In the genomic region with DNA sequence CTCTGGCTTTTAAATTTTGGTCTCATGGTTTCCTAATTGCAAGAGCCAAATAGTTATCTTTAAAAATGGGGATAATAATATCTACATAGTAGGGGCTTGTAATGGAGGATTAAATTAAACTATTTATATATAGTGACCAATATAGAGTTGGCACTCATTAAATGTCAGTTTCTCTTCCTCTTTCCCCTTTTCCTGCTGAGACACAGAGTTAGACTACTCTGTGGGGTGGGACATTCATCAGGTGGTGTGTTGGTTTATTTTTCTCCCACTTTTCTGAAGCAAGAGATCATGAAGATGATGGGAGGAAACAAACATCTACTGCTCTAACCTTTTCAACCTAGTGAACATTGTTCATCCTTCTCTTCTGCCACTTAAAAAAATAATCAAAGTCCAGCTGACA, we compare ENCODE assay signal across 1 cellular context.
TF ChIP-seq lines count a peak whose summit lies in the region.

No MANE protein-coding gene starts in this region.

TF ChIP-seq in GM12878, 131 proteins besides CTCF, POLR2A, EP300 and RAD21 (continued from another document and continues in another):
- TF ChIP-seq, protein P1, sequence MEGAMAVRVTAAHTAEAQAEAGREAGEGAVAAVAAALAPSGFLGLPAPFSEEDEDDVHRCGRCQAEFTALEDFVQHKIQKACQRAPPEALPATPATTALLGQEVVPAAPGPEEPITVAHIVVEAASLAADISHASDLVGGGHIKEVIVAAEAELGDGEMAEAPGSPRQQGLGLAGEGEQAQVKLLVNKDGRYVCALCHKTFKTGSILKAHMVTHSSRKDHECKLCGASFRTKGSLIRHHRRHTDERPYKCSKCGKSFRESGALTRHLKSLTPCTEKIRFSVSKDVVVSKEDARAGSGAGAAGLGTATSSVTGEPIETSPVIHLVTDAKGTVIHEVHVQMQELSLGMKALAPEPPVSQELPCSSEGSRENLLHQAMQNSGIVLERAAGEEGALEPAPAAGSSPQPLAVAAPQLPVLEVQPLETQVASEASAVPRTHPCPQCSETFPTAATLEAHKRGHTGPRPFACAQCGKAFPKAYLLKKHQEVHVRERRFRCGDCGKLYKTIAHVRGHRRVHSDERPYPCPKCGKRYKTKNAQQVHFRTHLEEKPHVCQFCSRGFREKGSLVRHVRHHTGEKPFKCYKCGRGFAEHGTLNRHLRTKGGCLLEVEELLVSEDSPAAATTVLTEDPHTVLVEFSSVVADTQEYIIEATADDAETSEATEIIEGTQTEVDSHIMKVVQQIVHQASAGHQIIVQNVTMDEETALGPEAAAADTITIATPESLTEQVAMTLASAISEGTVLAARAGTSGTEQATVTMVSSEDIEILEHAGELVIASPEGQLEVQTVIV (IDR thresholded peaks at IDR 0.05; ENCODE audit: borderline replicate concordance, partially characterized antibody): no peak
- TF ChIP-seq IKZF2 (IDR thresholded peaks at IDR 0.05) (peak; percentile 50 to 77), MYB (IDR thresholded peaks at IDR 0.05; ENCODE audit: borderline replicate concordance, low read depth, low read length) (no peak), RAD51 (IDR thresholded peaks at IDR 0.05) (peak; percentile 44; the same call in 1 of the 2 replicates), NFYA (IDR thresholded peaks at IDR 0.05; ENCODE audit: borderline replicate concordance, low read depth, low read length) (no peak), MXI1 (IDR thresholded peaks at IDR 0.05; ENCODE audit: low read depth, low read length) (no peak), HDAC6 (IDR thresholded peaks at IDR 0.05; ENCODE audit: unreplicated experiment) (no peak), FOXK2 (IDR thresholded peaks at IDR 0.05) (no peak), CREB1 (IDR thresholded peaks at IDR 0.05; ENCODE audit: low read depth) (no peak), NFIC (IDR thresholded peaks at IDR 0.05; ENCODE audit: low read depth, low read length) (0 out of 2 replicates have a peak, but pooled peaks have one; percentile 8), RB1 (IDR thresholded peaks at IDR 0.05; ENCODE audit: borderline replicate concordance) (no peak), TAF1 (IDR thresholded peaks at IDR 0.05; ENCODE audit: borderline replicate concordance, low read depth, low read length) (no peak), DPF2 (IDR thresholded peaks at IDR 0.05) (peak; percentile 21; the same call in 1 of the 2 replicates), RUNX3 (IDR thresholded peaks at IDR 0.05; ENCODE audit: low read length) (peak; percentile 13; the same call in 1 of the 2 replicates), YY1 (IDR thresholded peaks at IDR 0.05; ENCODE audit: low read depth, low read length) (no peak), BHLHE40 (IDR thresholded peaks at IDR 0.05; ENCODE audit: borderline replicate concordance in 1 of 2, low read depth in 2 of 2, low read length in 1 of 2) (0 out of 4 replicates have a peak, but pooled peaks of 1 of the 2 experiments have one; percentile 6), PAX5 (IDR thresholded peaks at IDR 0.05; ENCODE audit: borderline replicate concordance, low read depth, low read length) (no peak), PAX8 (IDR thresholded peaks at IDR 0.05) (no peak), MTA2 (IDR thresholded peaks at IDR 0.05; ENCODE audit: low read depth) (peak; percentile 75), ATF7 (IDR thresholded peaks at IDR 0.05; ENCODE audit: low read depth) (0 out of 2 replicates have a peak, but pooled peaks have one; percentile 22), GATAD2B (conservative IDR thresholded peaks at IDR 0.05; ENCODE audit: low read depth) (0 out of 2 replicates have a peak, but pooled peaks have one; percentile 22), IKZF1 (conservative IDR thresholded peaks at IDR 0.05) (peak; percentile 43; the same call in 1 of the 2 replicates), BCL11A (IDR thresholded peaks at IDR 0.05; ENCODE audit: low read depth, low read length) (peak; percentile 22; the same call in 1 of the 2 replicates), MEF2B (IDR thresholded peaks at IDR 0.05; ENCODE audit: partially characterized antibody, poor library complexity, severe bottlenecking) (no peak), FOXM1 (IDR thresholded peaks at IDR 0.05; ENCODE audit: low read depth, low read length) (no peak), WRNIP1 (IDR thresholded peaks at IDR 0.05; ENCODE audit: borderline replicate concordance, low read depth, low read length) (no peak), SMARCA5 (IDR thresholded peaks at IDR 0.05) (no peak), SMAD5 (IDR thresholded peaks at IDR 0.05; ENCODE audit: low read depth) (no peak), SPI1 (IDR thresholded peaks at IDR 0.05; ENCODE audit: borderline replicate concordance, insufficient read depth, low read depth, low read length) (peak; percentile 89), EGR1 (IDR thresholded peaks at IDR 0.05; ENCODE audit: borderline replicate concordance in 1 of 2, low read depth in 2 of 2, low read length in 2 of 2) (no peak), SMAD1 (IDR thresholded peaks at IDR 0.05; ENCODE audit: low read depth, partially characterized antibody) (peak; percentile 60)
- TF ChIP-seq, protein P2, sequence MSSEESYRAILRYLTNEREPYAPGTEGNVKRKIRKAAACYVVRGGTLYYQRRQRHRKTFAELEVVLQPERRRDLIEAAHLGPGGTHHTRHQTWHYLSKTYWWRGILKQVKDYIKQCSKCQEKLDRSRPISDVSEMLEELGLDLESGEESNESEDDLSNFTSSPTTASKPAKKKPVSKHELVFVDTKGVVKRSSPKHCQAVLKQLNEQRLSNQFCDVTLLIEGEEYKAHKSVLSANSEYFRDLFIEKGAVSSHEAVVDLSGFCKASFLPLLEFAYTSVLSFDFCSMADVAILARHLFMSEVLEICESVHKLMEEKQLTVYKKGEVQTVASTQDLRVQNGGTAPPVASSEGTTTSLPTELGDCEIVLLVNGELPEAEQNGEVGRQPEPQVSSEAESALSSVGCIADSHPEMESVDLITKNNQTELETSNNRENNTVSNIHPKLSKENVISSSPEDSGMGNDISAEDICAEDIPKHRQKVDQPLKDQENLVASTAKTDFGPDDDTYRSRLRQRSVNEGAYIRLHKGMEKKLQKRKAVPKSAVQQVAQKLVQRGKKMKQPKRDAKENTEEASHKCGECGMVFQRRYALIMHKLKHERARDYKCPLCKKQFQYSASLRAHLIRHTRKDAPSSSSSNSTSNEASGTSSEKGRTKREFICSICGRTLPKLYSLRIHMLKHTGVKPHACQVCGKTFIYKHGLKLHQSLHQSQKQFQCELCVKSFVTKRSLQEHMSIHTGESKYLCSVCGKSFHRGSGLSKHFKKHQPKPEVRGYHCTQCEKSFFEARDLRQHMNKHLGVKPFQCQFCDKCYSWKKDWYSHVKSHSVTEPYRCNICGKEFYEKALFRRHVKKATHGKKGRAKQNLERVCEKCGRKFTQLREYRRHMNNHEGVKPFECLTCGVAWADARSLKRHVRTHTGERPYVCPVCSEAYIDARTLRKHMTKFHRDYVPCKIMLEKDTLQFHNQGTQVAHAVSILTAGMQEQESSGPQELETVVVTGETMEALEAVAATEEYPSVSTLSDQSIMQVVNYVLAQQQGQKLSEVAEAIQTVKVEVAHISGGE (CRISPR knock-in tag; IDR thresholded peaks at IDR 0.05): no peak
- TF ChIP-seq, protein P3, sequence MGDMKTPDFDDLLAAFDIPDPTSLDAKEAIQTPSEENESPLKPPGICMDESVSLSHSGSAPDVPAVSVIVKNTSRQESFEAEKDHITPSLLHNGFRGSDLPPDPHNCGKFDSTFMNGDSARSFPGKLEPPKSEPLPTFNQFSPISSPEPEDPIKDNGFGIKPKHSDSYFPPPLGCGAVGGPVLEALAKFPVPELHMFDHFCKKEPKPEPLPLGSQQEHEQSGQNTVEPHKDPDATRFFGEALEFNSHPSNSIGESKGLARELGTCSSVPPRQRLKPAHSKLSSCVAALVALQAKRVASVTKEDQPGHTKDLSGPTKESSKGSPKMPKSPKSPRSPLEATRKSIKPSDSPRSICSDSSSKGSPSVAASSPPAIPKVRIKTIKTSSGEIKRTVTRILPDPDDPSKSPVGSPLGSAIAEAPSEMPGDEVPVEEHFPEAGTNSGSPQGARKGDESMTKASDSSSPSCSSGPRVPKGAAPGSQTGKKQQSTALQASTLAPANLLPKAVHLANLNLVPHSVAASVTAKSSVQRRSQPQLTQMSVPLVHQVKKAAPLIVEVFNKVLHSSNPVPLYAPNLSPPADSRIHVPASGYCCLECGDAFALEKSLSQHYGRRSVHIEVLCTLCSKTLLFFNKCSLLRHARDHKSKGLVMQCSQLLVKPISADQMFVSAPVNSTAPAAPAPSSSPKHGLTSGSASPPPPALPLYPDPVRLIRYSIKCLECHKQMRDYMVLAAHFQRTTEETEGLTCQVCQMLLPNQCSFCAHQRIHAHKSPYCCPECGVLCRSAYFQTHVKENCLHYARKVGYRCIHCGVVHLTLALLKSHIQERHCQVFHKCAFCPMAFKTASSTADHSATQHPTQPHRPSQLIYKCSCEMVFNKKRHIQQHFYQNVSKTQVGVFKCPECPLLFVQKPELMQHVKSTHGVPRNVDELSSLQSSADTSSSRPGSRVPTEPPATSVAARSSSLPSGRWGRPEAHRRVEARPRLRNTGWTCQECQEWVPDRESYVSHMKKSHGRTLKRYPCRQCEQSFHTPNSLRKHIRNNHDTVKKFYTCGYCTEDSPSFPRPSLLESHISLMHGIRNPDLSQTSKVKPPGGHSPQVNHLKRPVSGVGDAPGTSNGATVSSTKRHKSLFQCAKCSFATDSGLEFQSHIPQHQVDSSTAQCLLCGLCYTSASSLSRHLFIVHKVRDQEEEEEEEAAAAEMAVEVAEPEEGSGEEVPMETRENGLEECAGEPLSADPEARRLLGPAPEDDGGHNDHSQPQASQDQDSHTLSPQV (IDR thresholded peaks at IDR 0.05): 0 out of 2 replicates have a peak, but pooled peaks have one; percentile 25
- TF ChIP-seq, protein P4, sequence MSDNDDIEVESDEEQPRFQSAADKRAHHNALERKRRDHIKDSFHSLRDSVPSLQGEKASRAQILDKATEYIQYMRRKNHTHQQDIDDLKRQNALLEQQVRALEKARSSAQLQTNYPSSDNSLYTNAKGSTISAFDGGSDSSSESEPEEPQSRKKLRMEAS (IDR thresholded peaks at IDR 0.05; ENCODE audit: low read depth, low read length): no peak
- TF ChIP-seq, protein P5, sequence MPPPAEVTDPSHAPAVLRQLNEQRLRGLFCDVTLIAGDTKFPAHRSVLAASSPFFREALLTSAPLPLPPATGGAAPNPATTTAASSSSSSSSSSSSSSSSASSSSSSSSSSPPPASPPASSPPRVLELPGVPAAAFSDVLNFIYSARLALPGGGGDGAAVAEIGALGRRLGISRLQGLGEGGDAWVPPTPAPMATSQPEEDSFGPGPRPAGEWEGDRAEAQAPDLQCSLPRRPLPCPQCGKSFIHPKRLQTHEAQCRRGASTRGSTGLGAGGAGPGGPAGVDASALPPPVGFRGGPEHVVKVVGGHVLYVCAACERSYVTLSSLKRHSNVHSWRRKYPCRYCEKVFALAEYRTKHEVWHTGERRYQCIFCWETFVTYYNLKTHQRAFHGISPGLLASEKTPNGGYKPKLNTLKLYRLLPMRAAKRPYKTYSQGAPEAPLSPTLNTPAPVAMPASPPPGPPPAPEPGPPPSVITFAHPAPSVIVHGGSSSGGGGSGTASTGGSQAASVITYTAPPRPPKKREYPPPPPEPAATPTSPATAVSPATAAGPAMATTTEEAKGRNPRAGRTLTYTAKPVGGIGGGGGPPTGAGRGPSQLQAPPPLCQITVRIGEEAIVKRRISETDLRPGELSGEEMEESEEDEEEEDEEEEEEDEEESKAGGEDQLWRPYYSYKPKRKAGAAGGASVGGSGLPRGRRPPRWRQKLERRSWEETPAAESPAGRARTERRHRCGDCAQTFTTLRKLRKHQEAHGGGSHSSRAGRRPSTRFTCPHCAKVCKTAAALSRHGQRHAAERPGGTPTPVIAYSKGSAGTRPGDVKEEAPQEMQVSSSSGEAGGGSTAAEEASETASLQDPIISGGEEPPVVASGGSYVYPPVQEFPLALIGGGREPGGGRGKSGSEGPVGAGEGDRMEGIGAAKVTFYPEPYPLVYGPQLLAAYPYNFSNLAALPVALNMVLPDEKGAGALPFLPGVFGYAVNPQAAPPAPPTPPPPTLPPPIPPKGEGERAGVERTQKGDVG (CRISPR knock-in tag; IDR thresholded peaks at IDR 0.05): no peak
- TF ChIP-seq, protein P6, sequence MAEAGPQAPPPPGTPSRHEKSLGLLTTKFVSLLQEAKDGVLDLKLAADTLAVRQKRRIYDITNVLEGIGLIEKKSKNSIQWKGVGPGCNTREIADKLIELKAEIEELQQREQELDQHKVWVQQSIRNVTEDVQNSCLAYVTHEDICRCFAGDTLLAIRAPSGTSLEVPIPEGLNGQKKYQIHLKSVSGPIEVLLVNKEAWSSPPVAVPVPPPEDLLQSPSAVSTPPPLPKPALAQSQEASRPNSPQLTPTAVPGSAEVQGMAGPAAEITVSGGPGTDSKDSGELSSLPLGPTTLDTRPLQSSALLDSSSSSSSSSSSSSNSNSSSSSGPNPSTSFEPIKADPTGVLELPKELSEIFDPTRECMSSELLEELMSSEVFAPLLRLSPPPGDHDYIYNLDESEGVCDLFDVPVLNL (IDR thresholded peaks at IDR 0.05; ENCODE audit: low read depth, low read length): no peak
- TF ChIP-seq, protein P7, sequence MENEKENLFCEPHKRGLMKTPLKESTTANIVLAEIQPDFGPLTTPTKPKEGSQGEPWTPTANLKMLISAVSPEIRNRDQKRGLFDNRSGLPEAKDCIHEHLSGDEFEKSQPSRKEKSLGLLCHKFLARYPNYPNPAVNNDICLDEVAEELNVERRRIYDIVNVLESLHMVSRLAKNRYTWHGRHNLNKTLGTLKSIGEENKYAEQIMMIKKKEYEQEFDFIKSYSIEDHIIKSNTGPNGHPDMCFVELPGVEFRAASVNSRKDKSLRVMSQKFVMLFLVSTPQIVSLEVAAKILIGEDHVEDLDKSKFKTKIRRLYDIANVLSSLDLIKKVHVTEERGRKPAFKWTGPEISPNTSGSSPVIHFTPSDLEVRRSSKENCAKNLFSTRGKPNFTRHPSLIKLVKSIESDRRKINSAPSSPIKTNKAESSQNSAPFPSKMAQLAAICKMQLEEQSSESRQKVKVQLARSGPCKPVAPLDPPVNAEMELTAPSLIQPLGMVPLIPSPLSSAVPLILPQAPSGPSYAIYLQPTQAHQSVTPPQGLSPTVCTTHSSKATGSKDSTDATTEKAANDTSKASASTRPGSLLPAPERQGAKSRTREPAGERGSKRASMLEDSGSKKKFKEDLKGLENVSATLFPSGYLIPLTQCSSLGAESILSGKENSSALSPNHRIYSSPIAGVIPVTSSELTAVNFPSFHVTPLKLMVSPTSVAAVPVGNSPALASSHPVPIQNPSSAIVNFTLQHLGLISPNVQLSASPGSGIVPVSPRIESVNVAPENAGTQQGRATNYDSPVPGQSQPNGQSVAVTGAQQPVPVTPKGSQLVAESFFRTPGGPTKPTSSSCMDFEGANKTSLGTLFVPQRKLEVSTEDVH (IDR thresholded peaks at IDR 0.05; ENCODE audit: low read depth, partially characterized antibody): no peak
- TF ChIP-seq, protein P8, sequence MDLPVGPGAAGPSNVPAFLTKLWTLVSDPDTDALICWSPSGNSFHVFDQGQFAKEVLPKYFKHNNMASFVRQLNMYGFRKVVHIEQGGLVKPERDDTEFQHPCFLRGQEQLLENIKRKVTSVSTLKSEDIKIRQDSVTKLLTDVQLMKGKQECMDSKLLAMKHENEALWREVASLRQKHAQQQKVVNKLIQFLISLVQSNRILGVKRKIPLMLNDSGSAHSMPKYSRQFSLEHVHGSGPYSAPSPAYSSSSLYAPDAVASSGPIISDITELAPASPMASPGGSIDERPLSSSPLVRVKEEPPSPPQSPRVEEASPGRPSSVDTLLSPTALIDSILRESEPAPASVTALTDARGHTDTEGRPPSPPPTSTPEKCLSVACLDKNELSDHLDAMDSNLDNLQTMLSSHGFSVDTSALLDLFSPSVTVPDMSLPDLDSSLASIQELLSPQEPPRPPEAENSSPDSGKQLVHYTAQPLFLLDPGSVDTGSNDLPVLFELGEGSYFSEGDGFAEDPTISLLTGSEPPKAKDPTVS (IDR thresholded peaks at IDR 0.05; ENCODE audit: low read depth, low read length): no peak
